ENCODE assay signal across 18 cellular contexts in the genomic region with DNA sequence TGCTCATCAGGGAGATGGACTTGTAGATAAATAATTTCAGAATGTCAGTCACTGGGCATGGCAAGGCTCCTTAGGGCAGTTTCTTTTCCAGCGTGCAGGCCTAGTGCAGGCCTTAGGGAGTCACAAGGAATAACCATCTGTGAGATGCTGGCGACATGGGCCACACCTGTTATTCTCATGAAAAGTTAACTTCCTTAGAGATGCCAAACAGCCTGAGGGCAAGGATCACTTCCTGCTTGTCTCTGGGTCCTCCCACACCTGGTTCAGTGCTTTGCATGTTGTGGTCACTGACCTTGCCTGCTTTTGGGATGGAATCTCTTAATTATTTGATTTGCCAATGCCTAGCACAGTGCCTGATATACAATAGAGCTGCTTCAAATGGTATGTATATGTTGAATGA.
"Had no signal": no experiment of that assay in that cellular context is flagged by ENCODE, and none has a peak within 500 bp of the region (broad histone marks: within the 10 kb centered on the region; RNA-seq: fewer than 3 reads in every experiment).

No MANE protein-coding gene starts in this region.

- H3K4me3 ChIP-seq: cardiac muscle cell, dorsolateral prefrontal cortex, left lung, neural progenitor cell, psoas muscle had no signal

- H3K4me2 ChIP-seq: neural progenitor cell had no signal

- H3K9me3 Mint-ChIP-seq: activated naive CD4-positive, alpha-beta T cell treated with anti-CD3 and anti-CD28 coated beads, Interleukin-2, amount 50 U/mL, for 72 hours; neural progenitor cell; stimulated activated naive CD8-positive, alpha-beta T cell treated with anti-CD3 and anti-CD28 coated beads, Interleukin-15, Interleukin-2, amounts not matched to agents 100 ng/mL and 50 ng/mL, for 24 hours; type B pancreatic cell had no signal

- H3K36me3 ChIP-seq: cardiac muscle cell, left lung, neural progenitor cell had no signal

- H3K27ac ChIP-seq: cardiac muscle cell, epithelial cell of prostate, left lung, neural progenitor cell, psoas muscle had no signal

- DNase-seq: activated CD4-positive, alpha-beta T cell treated with anti-CD3 and anti-CD28 coated beads, Interleukin-2, amount 50 U/mL, for 48 hours; activated gamma-delta T cell treated with Interleukin-2 at 50 U/mL for 16 hours; dorsolateral prefrontal cortex; foreskin melanocyte; hypothalamus; left lung; midbrain; psoas muscle; stimulated activated CD4-positive, alpha-beta T cell treated with anti-CD3 and anti-CD28 coated beads, Interleukin-2, amount 100 ng/mL, for 24 hours had no signal

- FAIRE-seq: keratinocyte, TTC549 had no signal

- H2AFZ ChIP-seq: neural progenitor cell had no signal

- H3K27me3 ChIP-seq: cardiac muscle cell, dorsolateral prefrontal cortex, left lung, neural progenitor cell had no signal

- H3K9ac ChIP-seq: neural progenitor cell had no signal

- H3K36me3 Mint-ChIP-seq: activated naive CD4-positive, alpha-beta T cell treated with anti-CD3 and anti-CD28 coated beads, Interleukin-2, amount 50 U/mL, for 72 hours; neural progenitor cell; type B pancreatic cell had no signal

- ATAC-seq: activated naive CD4-positive, alpha-beta T cell treated with anti-CD3 and anti-CD28 coated beads, Interleukin-2, amount 50 U/mL, for 72 hours; left lung; psoas muscle; right cardiac atrium had no signal

- H3K4me3 Mint-ChIP-seq: neural progenitor cell; stimulated activated naive CD8-positive, alpha-beta T cell treated with anti-CD3 and anti-CD28 coated beads, Interleukin-15, Interleukin-2, amounts not matched to agents 100 ng/mL and 50 ng/mL, for 24 hours; type B pancreatic cell had no signal

- H3K27me3 Mint-ChIP-seq: stimulated activated naive CD8-positive, alpha-beta T cell treated with anti-CD3 and anti-CD28 coated beads, Interleukin-15, Interleukin-2, amounts not matched to agents 100 ng/mL and 50 ng/mL, for 24 hours; type B pancreatic cell had no signal

- H3K4me1 ChIP-seq: psoas muscle had no signal

- H3K9me3 ChIP-seq: left lung, psoas muscle had no signal

- H3K27ac Mint-ChIP-seq: activated naive CD4-positive, alpha-beta T cell treated with anti-CD3 and anti-CD28 coated beads, Interleukin-2, amount 50 U/mL, for 72 hours; neural progenitor cell; stimulated activated naive CD8-positive, alpha-beta T cell treated with anti-CD3 and anti-CD28 coated beads, Interleukin-15, Interleukin-2, amounts not matched to agents 100 ng/mL and 50 ng/mL, for 24 hours; type B pancreatic cell had no signal
